ENCODE assay signal across 8 cellular contexts in the genomic region with DNA sequence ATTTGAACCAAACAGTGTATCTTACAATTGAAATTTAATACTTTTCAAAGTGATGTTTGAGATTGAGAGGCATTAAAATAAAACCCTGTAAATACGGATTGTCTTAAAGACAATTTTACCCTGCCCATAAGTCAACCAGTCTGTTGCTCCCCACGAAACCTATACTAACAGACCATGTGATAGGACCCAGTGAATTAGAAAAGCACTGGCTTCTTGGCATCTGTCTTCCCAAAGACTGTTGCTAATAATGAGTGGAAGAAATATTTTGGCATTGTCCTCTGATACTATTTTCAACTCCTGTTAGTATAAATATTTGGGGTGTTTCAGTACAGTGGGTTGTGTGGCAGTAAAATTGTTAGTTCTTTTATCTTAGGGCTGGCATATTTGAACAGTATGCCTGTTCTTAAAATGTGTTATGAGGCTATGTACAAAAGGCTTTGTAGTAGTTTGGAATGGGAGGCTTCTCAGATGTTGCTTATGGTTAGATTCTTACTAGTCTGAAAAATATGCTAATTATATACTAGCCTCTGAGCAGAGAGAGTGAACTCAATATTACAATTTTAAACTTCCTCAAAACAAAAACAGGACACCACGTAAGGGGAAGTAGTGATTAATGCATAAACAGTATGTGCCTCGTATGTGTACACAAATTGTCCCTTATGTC.
DNase-seq lines count a peak whose midpoint lies in the region; ATAC-seq and TF ChIP-seq lines count a peak whose summit lies in the region.

No MANE protein-coding gene starts in this region.

- CTCF ChIA-PET in activated CD8-positive, alpha-beta T cell treated with anti-CD3 and anti-CD28 coated beads for 36 hours (lab: Charles Lee), result no interaction called here
- CTCF ChIA-PET in activated CD8-positive, alpha-beta T cell treated with anti-CD3 and anti-CD28 coated beads, Interleukin-2, amount 10 ng/mL, durations not matched to agents 7 days and 5 days (lab: Charles Lee), result no interaction called here

- H3K14ac ChIP-seq in neuronal stem cell (ENCODE audit: low read length), result no peak overlapping the region

- H2BK120ac ChIP-seq in neuronal stem cell (ENCODE audit: low read depth, low read length), result no peak overlapping the region

- H3K4me3 Mint-ChIP-seq in activated CD8-positive, alpha-beta T cell treated with anti-CD3 and anti-CD28 coated beads for 36 hours, result no peak overlapping the region
- H3K4me3 Mint-ChIP-seq in activated CD8-positive, alpha-beta T cell treated with anti-CD3 and anti-CD28 coated beads, Interleukin-2, amount 10 ng/mL, durations not matched to agents 7 days and 5 days, result no peak overlapping the region
- no peak overlapping the region for H3K4me3 Mint-ChIP-seq in chondrocyte (ENCODE audit: unreplicated experiment)

- DNase-seq in activated CD8-positive, alpha-beta T cell treated with anti-CD3 and anti-CD28 coated beads for 36 hours, result no peak
- DNase-seq in activated CD8-positive, alpha-beta T cell treated with anti-CD3 and anti-CD28 coated beads, Interleukin-2, amount 10 ng/mL, durations not matched to agents 7 days and 5 days, result no peak
- DNase-seq in chondrocyte (ENCODE audit: low spot score) (no peak), suprapubic skin (ENCODE audit: low spot score in 2 of 2) (no peak), neuronal stem cell (ENCODE audit: low spot score) (no peak), occipital lobe (lab: John Stamatoyannopoulos, UW) (no peak), NCI-H69 (lab: John Stamatoyannopoulos, UW) (no peak)

- H3K9me3 ChIP-seq in suprapubic skin, result no peaks in the 10 kb centered on the region
- no peaks in the 10 kb centered on the region for H3K9me3 ChIP-seq in neuronal stem cell (replicated peaks in 1 of 2; ENCODE audit: control insufficient read depth in 2 of 2, insufficient read depth in 1 of 2, low read depth in 1 of 2, low read length in 2 of 2)

- H4K91ac ChIP-seq in neuronal stem cell (ENCODE audit: low read depth, low read length, poor library complexity), result no peak overlapping the region

- H2BK15ac ChIP-seq in neuronal stem cell (ENCODE audit: low read length), result no peak overlapping the region

- no peak overlapping the region for H3K23ac ChIP-seq in neuronal stem cell (ENCODE audit: low read depth, low read length, poor library complexity)

- H3K27me3 ChIP-seq in suprapubic skin, result no peaks in the 10 kb centered on the region
- H3K27me3 ChIP-seq in neuronal stem cell (ENCODE audit: control insufficient read depth in 3 of 3, insufficient read depth in 3 of 3, low read depth in 1 of 3, low read length in 3 of 3), result no peaks in the 10 kb centered on the region

- peak overlapping the region; percentile 36 for H3K27ac Mint-ChIP-seq in activated CD8-positive, alpha-beta T cell treated with anti-CD3 and anti-CD28 coated beads for 36 hours
- H3K27ac Mint-ChIP-seq in activated CD8-positive, alpha-beta T cell treated with anti-CD3 and anti-CD28 coated beads, Interleukin-2, amount 10 ng/mL, durations not matched to agents 7 days and 5 days, result no peak overlapping the region
- H3K27ac Mint-ChIP-seq in chondrocyte (ENCODE audit: unreplicated experiment), result peak overlapping the region; percentile 62

- H3K36me3 Mint-ChIP-seq in activated CD8-positive, alpha-beta T cell treated with anti-CD3 and anti-CD28 coated beads for 36 hours (ENCODE audit: low read depth), result peaks cover 50% of the 10 kb centered on the region
- peaks cover 33% of the 10 kb centered on the region for H3K36me3 Mint-ChIP-seq in activated CD8-positive, alpha-beta T cell treated with anti-CD3 and anti-CD28 coated beads, Interleukin-2, amount 10 ng/mL, durations not matched to agents 7 days and 5 days (ENCODE audit: low read depth)
- peaks cover 4% of the 10 kb centered on the region for H3K36me3 Mint-ChIP-seq in chondrocyte (ENCODE audit: low read depth)

- peak overlapping the region; percentile 90 for H3K27ac ChIP-seq in suprapubic skin
- no peak overlapping the region for H3K27ac ChIP-seq in neuronal stem cell (replicated peaks; ENCODE audit: low read length)

- H3K4me3 ChIP-seq in suprapubic skin (no peak overlapping the region), neuronal stem cell (ENCODE audit: low read length in 2 of 2) (no peak overlapping the region)

- no peak overlapping the region for H2AFZ ChIP-seq in neuronal stem cell (ENCODE audit: low read length)

- H2AK5ac ChIP-seq in neuronal stem cell (ENCODE audit: low read depth, low read length), result no peak overlapping the region

- TF ChIP-seq POLR2A in suprapubic skin (IDR thresholded peaks at IDR 0.05), result no peak

- H3K4me2 ChIP-seq in neuronal stem cell (ENCODE audit: insufficient read depth, low read length, poor library complexity, severe bottlenecking), result no peak overlapping the region

- H3K36me3 ChIP-seq in suprapubic skin, result no peaks in the 10 kb centered on the region
- H3K36me3 ChIP-seq in neuronal stem cell (replicated peaks in 1 of 2; ENCODE audit: control insufficient read depth in 2 of 2, insufficient read depth in 2 of 2, low read length in 2 of 2), result no peaks in the 10 kb centered on the region

- H4K8ac ChIP-seq in neuronal stem cell (ENCODE audit: low read depth, low read length), result no peak overlapping the region

- 41% methylated on average over 4 of the region's 4 CpGs for WGBS in suprapubic skin
- no CpG with 5 or more reads among the region's 4 CpGs for WGBS in neuronal stem cell (ENCODE audit: extremely low coverage in 2 of 2, insufficient read length in 2 of 2, insufficient replicate concordance in 1 of 2), 2 donors

- no peak overlapping the region for H2BK5ac ChIP-seq in neuronal stem cell (ENCODE audit: low read length)

- H3K4ac ChIP-seq in neuronal stem cell (ENCODE audit: low read length), result no peak overlapping the region

- TF ChIP-seq CTCF in activated CD8-positive, alpha-beta T cell treated with anti-CD3 and anti-CD28 coated beads for 36 hours (IDR thresholded peaks at IDR 0.05), result no peak
- TF ChIP-seq CTCF in chondrocyte (IDR thresholded peaks at IDR 0.05), result no peak
- no peak for TF ChIP-seq CTCF in suprapubic skin (IDR thresholded peaks at IDR 0.05)

- no peak overlapping the region for H3K18ac ChIP-seq in neuronal stem cell (ENCODE audit: low read length)

- POLR2A ChIA-PET in activated CD8-positive, alpha-beta T cell treated with anti-CD3 and anti-CD28 coated beads for 36 hours (lab: Charles Lee), result no interaction called here
- POLR2A ChIA-PET in activated CD8-positive, alpha-beta T cell treated with anti-CD3 and anti-CD28 coated beads, Interleukin-2, amount 10 ng/mL, durations not matched to agents 7 days and 5 days (lab: Charles Lee), result no interaction called here

- TF ChIP-seq EP300 in suprapubic skin (IDR thresholded peaks at IDR 0.05), result no peak

- peaks cover 52% of the 10 kb centered on the region for H3K4me1 ChIP-seq in suprapubic skin
- peaks cover 3 to 5% of the 10 kb centered on the region in 2 donors for H3K4me1 ChIP-seq in neuronal stem cell (ENCODE audit: control insufficient read depth in 2 of 2, insufficient read depth in 1 of 2, low read depth in 1 of 2, low read length in 2 of 2)

- H3K79me1 ChIP-seq in neuronal stem cell (ENCODE audit: low read depth, low read length), result no peaks in the 10 kb centered on the region

- no peaks in the 10 kb centered on the region for H3K27me3 Mint-ChIP-seq in activated CD8-positive, alpha-beta T cell treated with anti-CD3 and anti-CD28 coated beads for 36 hours
- no peaks in the 10 kb centered on the region for H3K27me3 Mint-ChIP-seq in activated CD8-positive, alpha-beta T cell treated with anti-CD3 and anti-CD28 coated beads, Interleukin-2, amount 10 ng/mL, durations not matched to agents 7 days and 5 days (ENCODE audit: low read depth)
- no peaks in the 10 kb centered on the region for H3K27me3 Mint-ChIP-seq in chondrocyte (ENCODE audit: low read depth)

- H3K9me3 Mint-ChIP-seq in activated CD8-positive, alpha-beta T cell treated with anti-CD3 and anti-CD28 coated beads for 36 hours, result no peaks in the 10 kb centered on the region
- no peaks in the 10 kb centered on the region for H3K9me3 Mint-ChIP-seq in activated CD8-positive, alpha-beta T cell treated with anti-CD3 and anti-CD28 coated beads, Interleukin-2, amount 10 ng/mL, durations not matched to agents 7 days and 5 days (ENCODE audit: insufficient read depth)
- H3K9me3 Mint-ChIP-seq in chondrocyte (ENCODE audit: low read depth), result no peaks in the 10 kb centered on the region

- no peak for ATAC-seq in activated CD8-positive, alpha-beta T cell treated with anti-CD3 and anti-CD28 coated beads for 36 hours
- ATAC-seq in activated CD8-positive, alpha-beta T cell treated with anti-CD3 and anti-CD28 coated beads, Interleukin-2, amount 10 ng/mL, durations not matched to agents 7 days and 5 days, result no peak
- ATAC-seq in HG03060 (IDR thresholded peaks at IDR 0.05; ENCODE audit: low read depth, unreplicated experiment), result peak; percentile 43

- H3K9ac ChIP-seq in neuronal stem cell (ENCODE audit: low read depth, low read length, poor library complexity), result no peak overlapping the region

- intact Hi-C loops in activated CD8-positive, alpha-beta T cell treated with anti-CD3 and anti-CD28 coated beads for 36 hours (cut with micrococcal nuclease), result no loop called here

- no peak overlapping the region for H2BK12ac ChIP-seq in neuronal stem cell (ENCODE audit: low read length)

- peaks cover 42% of the 10 kb centered on the region for H3K4me1 Mint-ChIP-seq in activated CD8-positive, alpha-beta T cell treated with anti-CD3 and anti-CD28 coated beads for 36 hours (ENCODE audit: low read depth)
- peaks cover 11% of the 10 kb centered on the region for H3K4me1 Mint-ChIP-seq in activated CD8-positive, alpha-beta T cell treated with anti-CD3 and anti-CD28 coated beads, Interleukin-2, amount 10 ng/mL, durations not matched to agents 7 days and 5 days (ENCODE audit: low read depth)
- peaks cover 57% of the 10 kb centered on the region for H3K4me1 Mint-ChIP-seq in chondrocyte (ENCODE audit: low read depth)
